ENCODE assay signal across 8 cellular contexts in genomic region chr6:143575440-143575839, GRCh38.
DNase-seq lines count a peak whose midpoint lies in the region; ATAC-seq and TF ChIP-seq lines count a peak whose summit lies in the region.

No MANE protein-coding gene starts in this region.

- no peak overlapping the region for H3K4me3 Mint-ChIP-seq in Caco-2 (ENCODE audit: unreplicated experiment)

- POLR2A ChIA-PET in Caco-2 (lab: Charles Lee): interaction anchor here (1.9 kb wide), 1 partner anchor 268 kb away, joined by 7 read pairs; the partner anchor contains the start of gene LTV1

- H3K4me1 ChIP-seq in Caco-2: no peaks in the 10 kb centered on the region
- H3K4me1 ChIP-seq in tibial artery: no peaks in the 10 kb centered on the region

- H3K36me3 ChIP-seq in Caco-2 (ENCODE audit: control insufficient read depth, insufficient read depth, low read length) (no peaks in the 10 kb centered on the region), tibial artery (no peaks in the 10 kb centered on the region)

- H3K9me3 Mint-ChIP-seq in Caco-2 (ENCODE audit: unreplicated experiment): no peaks in the 10 kb centered on the region

- no TSS peak for BruUV-seq in Caco-2 (replicated peaks; lab: Mats Ljungman, UMichigan)

- DNase-seq in Caco-2 (peak; percentile 48 to 66), NCI-H446 (lab: John Stamatoyannopoulos, UW) (peak; percentile 43 to 77), epidermal melanocyte (ENCODE audit: insufficient read length, low spot score) (peak; percentile 86), middle frontal gyrus (ENCODE audit: extremely low spot score, low spot score) (peak; percentile 69), tibial artery (peak; percentile 39 to 76)
- DNase-seq in activated CD4-positive, CD25-positive, alpha-beta regulatory T cell treated with anti-CD3 and anti-CD28 coated beads, Interleukin-2, amount 50 U/mL, for 16 hours (ENCODE audit: low read depth, low spot score): peak; percentile 40

- TF ChIP-seq CTCF in Caco-2 (IDR thresholded peaks at IDR 0.05; ENCODE audit: insufficient read depth in 1 of 2, low read depth in 1 of 2, low read length in 1 of 2, severe bottlenecking in 1 of 2, unreplicated experiment in 1 of 2) (peak; percentile 77 to 84), tibial artery (IDR thresholded peaks at IDR 0.05) (peak; percentile 89 to 95)

- H3K36me3 Mint-ChIP-seq in Caco-2 (ENCODE audit: insufficient read depth, unreplicated experiment): no peaks in the 10 kb centered on the region

- intact Hi-C loops in Caco-2 (cut with micrococcal nuclease; ENCODE audit: unreplicated experiment) (loop anchor here (1.0 to 5.0 kb wide), 8 partner anchors 39 to 438 kb away; partner anchors contain the start of gene LTV1), tibial artery (cut with DNase I; ENCODE audit: low total_unique reads) (loop anchor here (5.0 to 10.0 kb wide), 2 partner anchors 267 to 369 kb away; partner anchors contain the start of gene LTV1)

- H3K4me1 Mint-ChIP-seq in Caco-2 (ENCODE audit: low read depth, unreplicated experiment): peaks cover 8% of the 10 kb centered on the region

- H3K27ac Mint-ChIP-seq in Caco-2 (ENCODE audit: unreplicated experiment): no peak overlapping the region

- peak; percentile 97 for ATAC-seq in GM19043 (IDR thresholded peaks at IDR 0.05; ENCODE audit: low read depth, unreplicated experiment)
- ATAC-seq in HG03442 (IDR thresholded peaks at IDR 0.05; ENCODE audit: unreplicated experiment): peak; percentile 93

- no peak overlapping the region for H3K4me3 ChIP-seq in Caco-2 (ENCODE audit: low read depth, low read length)
- H3K4me3 ChIP-seq in tibial artery: no peak overlapping the region

- CTCF ChIA-PET in Caco-2 (lab: Charles Lee): interaction anchor here (0.5 to 1.4 kb wide), 14 partner anchors 10 to 438 kb away, joined by 3 to 17 read pairs (median 3); partner anchors contain the start of genes LTV1 and PHACTR2

- no peaks in the 10 kb centered on the region for H3K27me3 Mint-ChIP-seq in Caco-2 (ENCODE audit: insufficient read depth, unreplicated experiment)

- H3K9me3 ChIP-seq in Caco-2 (no peaks in the 10 kb centered on the region), tibial artery (no peaks in the 10 kb centered on the region)

- H3K27me3 ChIP-seq in Caco-2 (replicated peaks; ENCODE audit: control insufficient read depth, insufficient read depth, low read length): no peaks in the 10 kb centered on the region
- H3K27me3 ChIP-seq in tibial artery: no peaks in the 10 kb centered on the region

- H3K27ac ChIP-seq in tibial artery: no peak overlapping the region
